ENCODE assay signal across 2 cellular contexts in genomic region chr12:99154983-99155336, GRCh38.
TF ChIP-seq lines count a peak whose summit lies in the region.

No MANE protein-coding gene starts in this region.

TF ChIP-seq in GM23338, 12 proteins besides CTCF, POLR2A, EP300 and RAD21:
- TF ChIP-seq EZH2phosphoT487 (IDR thresholded peaks at IDR 0.05; ENCODE audit: unreplicated experiment), result no peak
- no peak for TF ChIP-seq POLR2AphosphoS5 (IDR thresholded peaks at IDR 0.05; ENCODE audit: low read depth)
- TF ChIP-seq ZNF462 (CRISPR knock-in tag; IDR thresholded peaks at IDR 0.05), result no peak
- TF ChIP-seq JUNB (IDR thresholded peaks at IDR 0.05; ENCODE audit: unreplicated experiment), result no peak
- no peak for TF ChIP-seq ETS1 (IDR thresholded peaks at IDR 0.05)
- TF ChIP-seq STAT1 (IDR thresholded peaks at IDR 0.05; ENCODE audit: unreplicated experiment), result no peak
- TF ChIP-seq REST (IDR thresholded peaks at IDR 0.05; ENCODE audit: unreplicated experiment), result no peak
- no peak for TF ChIP-seq CREB1 (CRISPR knock-in tag; IDR thresholded peaks at IDR 0.05; ENCODE audit: low read depth)

TF ChIP-seq in WTC11, 78 proteins besides CTCF, POLR2A, EP300 and RAD21:
- TF ChIP-seq JUN (CRISPR knock-in tag; IDR thresholded peaks at IDR 0.05) (no peak), KAT7 (CRISPR knock-in tag; IDR thresholded peaks at IDR 0.05; ENCODE audit: borderline replicate concordance) (no peak), ZNF263 (CRISPR knock-in tag; IDR thresholded peaks at IDR 0.05; ENCODE audit: low read depth) (no peak), HMGXB4 (CRISPR knock-in tag; IDR thresholded peaks at IDR 0.05) (no peak), PREB (CRISPR knock-in tag; IDR thresholded peaks at IDR 0.05; ENCODE audit: borderline replicate concordance) (no peak), FOXJ3 (CRISPR knock-in tag; IDR thresholded peaks at IDR 0.05; ENCODE audit: borderline replicate concordance) (no peak), NR1H2 (CRISPR knock-in tag; IDR thresholded peaks at IDR 0.05) (no peak), USF2 (CRISPR knock-in tag; IDR thresholded peaks at IDR 0.05) (no peak), E2F1 (CRISPR knock-in tag; IDR thresholded peaks at IDR 0.05) (no peak), MAX (CRISPR knock-in tag; IDR thresholded peaks at IDR 0.05) (no peak), FOXP1 (CRISPR knock-in tag; IDR thresholded peaks at IDR 0.05; ENCODE audit: borderline replicate concordance) (no peak), ZNF532 (CRISPR knock-in tag; IDR thresholded peaks at IDR 0.05; ENCODE audit: borderline replicate concordance) (no peak), ZNF121 (CRISPR knock-in tag; IDR thresholded peaks at IDR 0.05) (no peak), AFF4 (CRISPR knock-in tag; IDR thresholded peaks at IDR 0.05; ENCODE audit: borderline replicate concordance) (no peak), ZNF219 (CRISPR knock-in tag; IDR thresholded peaks at IDR 0.05; ENCODE audit: borderline replicate concordance) (no peak), SOX15 (CRISPR knock-in tag; IDR thresholded peaks at IDR 0.05) (no peak), OVOL2 (CRISPR knock-in tag; IDR thresholded peaks at IDR 0.05; ENCODE audit: borderline replicate concordance) (no peak), PRDM15 (CRISPR knock-in tag; IDR thresholded peaks at IDR 0.05) (no peak), ATF6 (CRISPR knock-in tag; IDR thresholded peaks at IDR 0.05) (no peak), MYBL2 (CRISPR knock-in tag; IDR thresholded peaks at IDR 0.05) (no peak)
